ENCODE assay signal across 8 cellular contexts in genomic region chr2:73984922-73985317, GRCh38. TPM values are rescaled to one million over a fixed set of nuclear protein-coding genes. Genes with fewer than 3 reads are reported as not detected.
DNase-seq lines count a peak whose midpoint lies in the region; ATAC-seq and TF ChIP-seq lines count a peak whose summit lies in the region.

No MANE protein-coding gene starts in this region.

- peak overlapping the region; percentile 81 for H3K4me3 Mint-ChIP-seq in Calu3 (ENCODE audit: low read depth, unreplicated experiment)

- no peak overlapping the region for H3K27ac Mint-ChIP-seq in Calu3 (ENCODE audit: unreplicated experiment)

- peak; percentile 75 for DNase-seq in Calu3
- peak; percentile 50 for DNase-seq in KBM-7
- peak; percentile 89 for DNase-seq in activated CD8-positive, alpha-beta memory T cell treated with anti-CD3 and anti-CD28 coated beads for 24 hours
- no peak for DNase-seq in fibroblast of pulmonary artery (ENCODE audit: low read depth)
- no peak for DNase-seq in retinal pigment epithelial cell (ENCODE audit: low read depth)
- DNase-seq in CD1c-positive myeloid dendritic cell (ENCODE audit: extremely low spot score): no peak

- H3K4me3 ChIP-seq in fibroblast of pulmonary artery (replicated peaks; ENCODE audit: low read depth, low read length): peak overlapping the region; percentile 35
- H3K4me3 ChIP-seq in retinal pigment epithelial cell (ENCODE audit: low read length): peak overlapping the region; percentile 23

- H3K4me1 Mint-ChIP-seq in Calu3 (ENCODE audit: low read depth, unreplicated experiment): peaks cover 78% of the 10 kb centered on the region

- CTCF ChIA-PET in Calu3 (lab: Charles Lee): no interaction called here

- no peak for TF ChIP-seq CTCF in Calu3 (IDR thresholded peaks at IDR 0.05; ENCODE audit: unreplicated experiment)
- TF ChIP-seq CTCF in fibroblast of pulmonary artery (IDR thresholded peaks at IDR 0.05; ENCODE audit: low read length, missing control alignments): no peak
- no peak for TF ChIP-seq CTCF in retinal pigment epithelial cell (conservative IDR thresholded peaks at IDR 0.05; ENCODE audit: low read depth, low read length)

- in situ Hi-C loops in KBM-7 (cut with MboI; ENCODE audit: low pct_unique_long_range_greater_than_20kb, low sequenced_read_pairs): no loop called here

- H3K9me3 Mint-ChIP-seq in Calu3 (ENCODE audit: low read depth, unreplicated experiment): no peaks in the 10 kb centered on the region

- BruUV-seq in Calu3 (replicated peaks; lab: Mats Ljungman, UMichigan): no TSS peak

- ATAC-seq in GM19438 (IDR thresholded peaks at IDR 0.05; ENCODE audit: low read depth, unreplicated experiment) (peak; percentile 5), GM19395 (IDR thresholded peaks at IDR 0.05; ENCODE audit: unreplicated experiment) (no peak)

- intact Hi-C loops in Calu3 (cut with micrococcal nuclease; ENCODE audit: unreplicated experiment): loop anchor here (5.0 kb wide), 1 partner anchor 137 kb away; no protein-coding TSS in a partner anchor

- H3K36me3 Mint-ChIP-seq in Calu3 (ENCODE audit: insufficient read depth, unreplicated experiment): peaks cover 82% of the 10 kb centered on the region

- no peaks in the 10 kb centered on the region for H3K27me3 Mint-ChIP-seq in Calu3 (ENCODE audit: unreplicated experiment)

RNA-seq across cellular contexts. Expression of gene TET3, which starts 0.2 kb away (rescaled TPM):
- total RNA-seq in Calu3 (2022): 23.3 and 24.4 TPM in 2 replicates

RNA-seq across cellular contexts. Expression of gene DGUOK, which starts 58.2 kb away (rescaled TPM):
- 78.6 and 82.8 TPM in 2 replicates for total RNA-seq in Calu3 (2022)

Comparison
In these comparisons a context has a peak if more than half of its experiments do, and no peak if none do; other contexts are left out.
1. DNase-seq: peak in Calu3 (single experiment), KBM-7 (single experiment) and activated CD8-positive, alpha-beta memory T cell treated with anti-CD3 and anti-CD28 coated beads for 24 hours (single experiment); none in fibroblast of pulmonary artery (single experiment), retinal pigment epithelial cell (single experiment) and CD1c-positive myeloid dendritic cell (single experiment).